9 cellular contexts compared by ENCODE assay signal in the genomic region with DNA sequence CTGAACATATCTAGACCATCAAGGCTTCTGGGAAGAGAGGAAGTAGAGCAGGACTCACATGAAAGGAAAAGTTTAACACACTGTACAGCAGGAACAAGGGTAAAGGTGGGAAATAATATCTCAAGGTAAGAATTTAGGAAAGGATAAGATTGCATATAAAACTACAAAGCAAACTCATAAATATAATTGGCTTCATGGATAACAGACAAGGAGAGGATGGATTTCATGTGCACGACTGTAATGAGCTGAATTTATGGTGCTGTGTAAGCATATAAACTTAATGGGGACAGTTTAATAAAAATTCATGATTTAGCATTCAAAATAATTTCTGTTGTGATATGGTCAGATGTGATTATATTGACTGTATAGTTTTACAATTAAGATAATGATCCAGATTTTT.
"Had no signal": no experiment of that assay in that cellular context is flagged by ENCODE, and none has a peak within 500 bp of the region (broad histone marks: within the 10 kb centered on the region; RNA-seq: fewer than 3 reads in every experiment).

No MANE protein-coding gene starts in this region.

- H3K27ac ChIP-seq: GM23248 had no signal

- H3K4me1 ChIP-seq: HAP-1 had no signal

- H3K4me3 ChIP-seq: GM23248, GM23338, HAP-1 had no signal

- ATAC-seq: GM23338, HCT116 had no signal

- H3K9me3 ChIP-seq: HAP-1 had no signal

- DNase-seq: GM23248, GOT3, H7, H9, HCEC 1CT, HFFc6 had no signal

- H3K36me3 ChIP-seq: HAP-1 had no signal
